Comparison of ENCODE assay signal across 24 cellular contexts in the genomic region with DNA sequence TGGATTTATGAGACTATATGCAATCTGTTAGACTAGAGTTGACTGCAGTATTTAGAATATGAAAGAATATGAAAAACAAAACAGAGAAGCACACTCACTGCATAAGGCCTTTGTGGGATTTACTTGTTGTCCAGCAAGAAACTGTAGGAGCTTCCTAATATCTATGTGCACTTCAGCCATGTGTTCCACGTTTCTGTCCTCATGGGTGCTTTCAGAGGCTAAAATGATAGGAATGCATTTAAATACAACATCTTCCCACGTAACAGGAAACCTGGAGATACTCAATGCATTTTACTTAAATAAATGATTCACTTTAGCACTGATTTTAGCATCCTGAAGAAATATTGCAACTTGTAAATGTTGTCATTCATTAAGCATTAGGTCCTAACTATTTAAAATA.
"Had no signal": no experiment of that assay in that cellular context is flagged by ENCODE, and none has a peak within 500 bp of the region (broad histone marks: within the 10 kb centered on the region; RNA-seq: fewer than 3 reads in every experiment).

No MANE protein-coding gene starts in this region.

- DNase-seq: occipital lobe; ovary; posterior cingulate gyrus; psoas muscle; right cardiac atrium; right lobe of liver; sigmoid colon; small intestine; stimulated activated CD4-positive, alpha-beta T cell treated with anti-CD3 and anti-CD28 coated beads, Interleukin-15, amount 100 ng/mL, for 24 hours; stimulated activated CD4-positive, alpha-beta T cell treated with anti-CD3 and anti-CD28 coated beads, Interleukin-2, amount 100 ng/mL, for 24 hours; stimulated activated CD4-positive, alpha-beta T cell treated with anti-CD3 and anti-CD28 coated beads, Interleukin-2, amount 100 ng/mL, for 48 hours; stimulated activated CD4-positive, alpha-beta T cell treated with anti-CD3 and anti-CD28 coated beads, Interleukin-4, amount 100 ng/mL, for 24 hours; stimulated activated naive B cell treated with anti-CD40 and anti-IgM and Interleukin-4, amounts not matched to agents 10 μg/mL and 1 μg/mL and 100 μg/mL, for 72 hours; stimulated activated naive CD4-positive, alpha-beta T cell treated with Interleukin-2 at 50 U/mL for 16 hours; stomach; thyroid gland; trophoblast cell; upper lobe of left lung had no signal

- H3K4me3 ChIP-seq: neural progenitor cell, ovary, psoas muscle, right lobe of liver, sigmoid colon, stomach, thoracic aorta, thyroid gland, tibial nerve, upper lobe of left lung, vagina had no signal

- H3K36me3 ChIP-seq: ovary had no signal

- H3K4me1 ChIP-seq: parathyroid adenoma, psoas muscle, right lobe of liver, sigmoid colon, thyroid gland had no signal

- ATAC-seq: psoas muscle; right cardiac atrium; right lobe of liver; stimulated activated effector memory CD8-positive, alpha-beta T cell treated with anti-CD3 and anti-CD28 coated beads, Interleukin-12 subunit alpha, Interleukin-12 subunit beta, amount 100 ng/mL, for 72 hours; stimulated activated naive B cell treated with anti-CD40 and anti-IgM and Interleukin-4, amounts not matched to agents 10 μg/mL and 1 μg/mL and 100 μg/mL, for 72 hours had no signal

- H3K27me3 ChIP-seq: neural progenitor cell, ovary, right lobe of liver, sigmoid colon, stomach, thyroid gland, tibial nerve, upper lobe of left lung, vagina had no signal

- H3K9me3 ChIP-seq: ovary, psoas muscle, right lobe of liver, sigmoid colon, stomach, thoracic aorta, thyroid gland, tibial nerve, upper lobe of left lung, vagina had no signal

- H3K27ac ChIP-seq: neural progenitor cell, ovary, parathyroid adenoma, psoas muscle, right lobe of liver, sigmoid colon, stomach, thoracic aorta, thyroid gland, tibial nerve, upper lobe of left lung, vagina had no signal
